Comparison of ENCODE assay signal across 13 cellular contexts in genomic region chr2:47697000-47697601, GRCh38.
A peak's percentile ranks its signal among the peaks of the same experiment; 100 is the strongest.
DNase-seq lines count a peak whose midpoint lies in the region; ATAC-seq and TF ChIP-seq lines count a peak whose summit lies in the region.
"Had no signal": no experiment of that assay in that cellular context is flagged by ENCODE, and none has a peak within 500 bp of the region (broad histone marks: within the 10 kb centered on the region; RNA-seq: fewer than 3 reads in every experiment).

No MANE protein-coding gene starts in this region.

- H3K4ac ChIP-seq in mesenchymal stem cell (ENCODE audit: low read depth in 1 of 2, low read length in 2 of 2): no peak overlapping the region

- H3K4me2 ChIP-seq in DOHH2 (ENCODE audit: low read length): peak overlapping the region; percentile 83
- H3K4me2 ChIP-seq in mesenchymal stem cell (ENCODE audit: low read length, poor library complexity, severe bottlenecking): no peak overlapping the region

- H3K27ac ChIP-seq in DOHH2 (ENCODE audit: low read depth, low read length) (peak overlapping the region; percentile 100), mesenchymal stem cell (ENCODE audit: low read length, poor library complexity, severe bottlenecking) (no peak overlapping the region)

- H3K4me1 Mint-ChIP-seq in IgD-negative memory B cell: peaks cover 39 to 44% (median 41%) of the 10 kb centered on the region in 3 donors

- H3K9me2 ChIP-seq in DOHH2 (replicated peaks; ENCODE audit: control insufficient read depth, low read length): no peaks in the 10 kb centered on the region

- peaks cover 3% of the 10 kb centered on the region for H3K27me3 Mint-ChIP-seq in IgD-negative memory B cell
- H3K27me3 Mint-ChIP-seq: type B pancreatic cell had no signal

- no peaks in the 10 kb centered on the region for H4K20me1 ChIP-seq in DOHH2 (ENCODE audit: control insufficient read depth, insufficient read depth, low read depth, low read length)

- H2AK5ac ChIP-seq in mesenchymal stem cell (ENCODE audit: low read length, severe bottlenecking): no peak overlapping the region

- no peak overlapping the region for H3K18ac ChIP-seq in mesenchymal stem cell (ENCODE audit: low read depth in 1 of 2, low read length in 2 of 2)

- H3K14ac ChIP-seq in mesenchymal stem cell (ENCODE audit: low read length in 2 of 2): no peak overlapping the region

- no peak overlapping the region for H2BK12ac ChIP-seq in mesenchymal stem cell (ENCODE audit: low read length in 2 of 2)

- no peaks in the 10 kb centered on the region for H3K9me3 ChIP-seq in DOHH2 (ENCODE audit: control insufficient read depth, insufficient read depth, low read length)
- peaks cover 11% of the 10 kb centered on the region for H3K9me3 ChIP-seq in mesenchymal stem cell (ENCODE audit: control insufficient read depth, low read length)

- H4K91ac ChIP-seq in mesenchymal stem cell (ENCODE audit: low read length): no peak overlapping the region

- DNase-seq in HK-2 (ENCODE audit: unreplicated experiment): no peak
- no peak for DNase-seq in mesenchymal stem cell
- DNase-seq in medulla oblongata (ENCODE audit: extremely low spot score): no peak
- DNase-seq in cerebellar cortex (ENCODE audit: low spot score): no peak
- DNase-seq: GOT3, left ventricle myocardium superior, NCI-H510A had no signal

- no peak overlapping the region for H4K8ac ChIP-seq in mesenchymal stem cell (ENCODE audit: low read length)

- H3K4me1 ChIP-seq in DOHH2 (ENCODE audit: control insufficient read depth, low read length): peaks cover 73% of the 10 kb centered on the region
- no peaks in the 10 kb centered on the region for H3K4me1 ChIP-seq in mesenchymal stem cell (ENCODE audit: control insufficient read depth, insufficient read depth, low read depth, low read length)

- H3K9me3 Mint-ChIP-seq in IgD-negative memory B cell: peaks cover 0 to 1% (median 0%) of the 10 kb centered on the region in 3 donors
- H3K9me3 Mint-ChIP-seq: type B pancreatic cell had no signal

- H3K79me1 ChIP-seq in mesenchymal stem cell (replicated peaks; ENCODE audit: low read length, poor library complexity, severe bottlenecking): no peaks in the 10 kb centered on the region

- H3K4me3 Mint-ChIP-seq in IgD-negative memory B cell: peak overlapping the region; percentile 39 to 88 (median 82)

- peak overlapping the region; percentile 99 for H3K4me3 ChIP-seq in DOHH2 (ENCODE audit: low read length)
- no peak overlapping the region for H3K4me3 ChIP-seq in mesenchymal stem cell (ENCODE audit: insufficient read depth in 1 of 2, low read depth in 1 of 2, low read length in 2 of 2)

- no peak overlapping the region for H2BK5ac ChIP-seq in mesenchymal stem cell (ENCODE audit: low read depth, low read length, poor library complexity, severe bottlenecking)

- H3K36me3 Mint-ChIP-seq in IgD-negative memory B cell: peaks cover 4% of the 10 kb centered on the region
- H3K36me3 Mint-ChIP-seq: type B pancreatic cell had no signal

- H3K79me2 ChIP-seq in DOHH2 (ENCODE audit: control insufficient read depth, low read length): peaks cover 78% of the 10 kb centered on the region

- H3K27ac Mint-ChIP-seq in IgD-negative memory B cell: peak overlapping the region; percentile 25 to 96 (median 84)
- H3K27ac Mint-ChIP-seq: progenitor cell of endocrine pancreas had no signal

- WGBS in mesenchymal stem cell: 87% methylated on average over 12 of the region's 12 CpGs

- H2BK120ac ChIP-seq in mesenchymal stem cell (ENCODE audit: low read depth, low read length): no peak overlapping the region

- no peak overlapping the region for H3K23ac ChIP-seq in mesenchymal stem cell (ENCODE audit: low read length in 2 of 2)

- H2BK15ac ChIP-seq in mesenchymal stem cell (ENCODE audit: low read depth, poor library complexity, severe bottlenecking): no peak overlapping the region

- no peaks in the 10 kb centered on the region for H3K27me3 ChIP-seq in DOHH2 (ENCODE audit: control insufficient read depth, low read length)
- H3K27me3 ChIP-seq in mesenchymal stem cell (ENCODE audit: control insufficient read depth in 1 of 2, insufficient read depth in 1 of 2, low read length in 2 of 2): peaks cover 20 to 24% of the 10 kb centered on the region in 2 experiments

- H3F3A ChIP-seq in DOHH2 (ENCODE audit: control insufficient read depth, insufficient read depth): peaks cover 64% of the 10 kb centered on the region

- no peak for TF ChIP-seq CTCF in DOHH2 (IDR thresholded peaks at IDR 0.05; ENCODE audit: low read depth, low read length, poor library complexity, severe bottlenecking)

- no peak overlapping the region for H3K9ac ChIP-seq in mesenchymal stem cell (ENCODE audit: low read length)

- H3K36me3 ChIP-seq in DOHH2 (ENCODE audit: control insufficient read depth, low read length) (peaks cover 64% of the 10 kb centered on the region), mesenchymal stem cell (ENCODE audit: control insufficient read depth in 1 of 2, insufficient read depth in 2 of 2, low read depth in 1 of 2, low read length in 2 of 2) (no peaks in the 10 kb centered on the region)

- H2AFZ ChIP-seq in mesenchymal stem cell (ENCODE audit: low read depth, low read length): no peak overlapping the region

- ATAC-seq in GM19455 (IDR thresholded peaks at IDR 0.05; ENCODE audit: unreplicated experiment) (peak; percentile 82), HG02885 (IDR thresholded peaks at IDR 0.05; ENCODE audit: poor library complexity, unreplicated experiment) (peak; percentile 85)
- ATAC-seq: left ventricle myocardium superior had no signal
